1 cellular context compared by ENCODE assay signal in the genomic region with DNA sequence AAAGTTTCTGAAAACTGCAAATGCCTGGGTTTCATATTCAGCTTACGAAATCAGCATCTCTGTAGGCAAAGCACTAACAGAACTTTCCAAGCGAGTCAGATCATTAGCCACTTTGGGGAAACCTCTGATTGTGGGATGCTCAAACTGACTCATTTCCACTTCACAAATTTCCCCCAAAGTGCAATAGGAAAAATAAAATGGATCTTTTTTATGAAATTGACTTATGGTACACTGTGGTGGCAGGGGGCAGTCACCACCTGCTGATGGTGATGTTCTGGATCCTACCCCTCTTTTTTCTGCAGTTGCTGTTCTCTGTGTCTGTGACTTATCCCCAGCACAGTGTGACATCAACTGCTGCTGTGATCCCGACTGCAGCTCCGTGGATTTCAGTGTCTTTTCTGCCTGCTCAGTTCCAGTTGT.
TF ChIP-seq lines count a peak whose summit lies in the region.

No MANE protein-coding gene starts in this region.

TF ChIP-seq in SK-N-SH treated with all-trans-retinoic acid at 6 μM for 48 hours, 23 proteins besides CTCF, POLR2A, EP300 and RAD21 (continued from another document):
- TF ChIP-seq, protein P1, sequence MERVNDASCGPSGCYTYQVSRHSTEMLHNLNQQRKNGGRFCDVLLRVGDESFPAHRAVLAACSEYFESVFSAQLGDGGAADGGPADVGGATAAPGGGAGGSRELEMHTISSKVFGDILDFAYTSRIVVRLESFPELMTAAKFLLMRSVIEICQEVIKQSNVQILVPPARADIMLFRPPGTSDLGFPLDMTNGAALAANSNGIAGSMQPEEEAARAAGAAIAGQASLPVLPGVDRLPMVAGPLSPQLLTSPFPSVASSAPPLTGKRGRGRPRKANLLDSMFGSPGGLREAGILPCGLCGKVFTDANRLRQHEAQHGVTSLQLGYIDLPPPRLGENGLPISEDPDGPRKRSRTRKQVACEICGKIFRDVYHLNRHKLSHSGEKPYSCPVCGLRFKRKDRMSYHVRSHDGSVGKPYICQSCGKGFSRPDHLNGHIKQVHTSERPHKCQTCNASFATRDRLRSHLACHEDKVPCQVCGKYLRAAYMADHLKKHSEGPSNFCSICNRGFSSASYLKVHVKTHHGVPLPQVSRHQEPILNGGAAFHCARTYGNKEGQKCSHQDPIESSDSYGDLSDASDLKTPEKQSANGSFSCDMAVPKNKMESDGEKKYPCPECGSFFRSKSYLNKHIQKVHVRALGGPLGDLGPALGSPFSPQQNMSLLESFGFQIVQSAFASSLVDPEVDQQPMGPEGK (CRISPR knock-in tag; IDR thresholded peaks at IDR 0.05; ENCODE audit: borderline replicate concordance): no peak
- TF ChIP-seq, protein P2, sequence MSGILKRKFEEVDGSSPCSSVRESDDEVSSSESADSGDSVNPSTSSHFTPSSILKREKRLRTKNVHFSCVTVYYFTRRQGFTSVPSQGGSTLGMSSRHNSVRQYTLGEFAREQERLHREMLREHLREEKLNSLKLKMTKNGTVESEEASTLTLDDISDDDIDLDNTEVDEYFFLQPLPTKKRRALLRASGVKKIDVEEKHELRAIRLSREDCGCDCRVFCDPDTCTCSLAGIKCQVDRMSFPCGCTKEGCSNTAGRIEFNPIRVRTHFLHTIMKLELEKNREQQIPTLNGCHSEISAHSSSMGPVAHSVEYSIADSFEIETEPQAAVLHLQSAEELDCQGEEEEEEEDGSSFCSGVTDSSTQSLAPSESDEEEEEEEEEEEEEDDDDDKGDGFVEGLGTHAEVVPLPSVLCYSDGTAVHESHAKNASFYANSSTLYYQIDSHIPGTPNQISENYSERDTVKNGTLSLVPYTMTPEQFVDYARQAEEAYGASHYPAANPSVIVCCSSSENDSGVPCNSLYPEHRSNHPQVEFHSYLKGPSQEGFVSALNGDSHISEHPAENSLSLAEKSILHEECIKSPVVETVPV (CRISPR knock-in tag; IDR thresholded peaks at IDR 0.05): no peak
- TF ChIP-seq RARB (CRISPR knock-in tag; IDR thresholded peaks at IDR 0.05) (no peak), ARNTL (CRISPR knock-in tag; IDR thresholded peaks at IDR 0.05; ENCODE audit: borderline replicate concordance, low read depth) (no peak), ESRRG (CRISPR knock-in tag; IDR thresholded peaks at IDR 0.05) (no peak), ISL1 (CRISPR knock-in tag; IDR thresholded peaks at IDR 0.05) (no peak), TOX (CRISPR knock-in tag; IDR thresholded peaks at IDR 0.05; ENCODE audit: borderline replicate concordance) (no peak), ZNF70 (CRISPR knock-in tag; IDR thresholded peaks at IDR 0.05) (no peak), TCF4 (CRISPR knock-in tag; IDR thresholded peaks at IDR 0.05; ENCODE audit: borderline replicate concordance) (no peak), ZNF565 (CRISPR knock-in tag; conservative IDR thresholded peaks at IDR 0.05; ENCODE audit: low read depth) (no peak)
- TF ChIP-seq, protein P3, sequence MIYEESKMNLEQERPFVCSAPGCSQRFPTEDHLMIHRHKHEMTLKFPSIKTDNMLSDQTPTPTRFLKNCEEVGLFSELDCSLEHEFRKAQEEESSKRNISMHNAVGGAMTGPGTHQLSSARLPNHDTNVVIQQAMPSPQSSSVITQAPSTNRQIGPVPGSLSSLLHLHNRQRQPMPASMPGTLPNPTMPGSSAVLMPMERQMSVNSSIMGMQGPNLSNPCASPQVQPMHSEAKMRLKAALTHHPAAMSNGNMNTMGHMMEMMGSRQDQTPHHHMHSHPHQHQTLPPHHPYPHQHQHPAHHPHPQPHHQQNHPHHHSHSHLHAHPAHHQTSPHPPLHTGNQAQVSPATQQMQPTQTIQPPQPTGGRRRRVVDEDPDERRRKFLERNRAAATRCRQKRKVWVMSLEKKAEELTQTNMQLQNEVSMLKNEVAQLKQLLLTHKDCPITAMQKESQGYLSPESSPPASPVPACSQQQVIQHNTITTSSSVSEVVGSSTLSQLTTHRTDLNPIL (CRISPR knock-in tag; IDR thresholded peaks at IDR 0.05; ENCODE audit: low read depth): no peak
